31 cellular contexts compared by ENCODE assay signal in the genomic region with DNA sequence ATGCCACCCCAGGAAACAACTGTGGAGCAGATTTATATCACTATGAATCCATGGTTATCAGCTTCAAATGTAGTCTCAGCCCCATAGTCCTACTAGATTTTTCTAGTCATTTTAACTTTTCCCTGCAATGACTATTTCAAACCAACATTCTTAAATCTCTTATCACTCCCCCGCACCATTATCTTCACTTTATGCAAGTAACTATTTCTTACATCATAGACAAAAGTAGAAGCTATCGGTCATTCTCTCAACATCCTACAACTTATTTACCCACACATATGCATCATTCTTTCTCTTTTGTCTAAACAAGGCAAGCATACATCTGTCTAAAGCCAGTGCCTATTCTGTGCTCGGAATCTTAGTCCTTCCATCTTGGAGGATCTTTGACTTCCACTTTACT. TPM values are rescaled to one million over a fixed set of nuclear protein-coding genes. Genes with fewer than 3 reads are reported as not detected.
"Had no signal": no experiment of that assay in that cellular context is flagged by ENCODE, and none has a peak within 500 bp of the region (broad histone marks: within the 10 kb centered on the region; RNA-seq: fewer than 3 reads in every experiment).

No MANE protein-coding gene starts in this region.

- H3K27ac Mint-ChIP-seq: dendritic cell treated with granulocyte-macrophage colony-stimulating factor and Interleukin-4, amounts not matched to agents 40 ng/mL and 50 ng/mL, for 4 days; effector memory CD8-positive, alpha-beta T cell; endodermal cell; mesothelial cell of epicardium; naive B cell had no signal

- DNase-seq: colonic mucosa; cortex of kidney; effector CD8-positive, alpha-beta T cell; effector memory CD8-positive, alpha-beta T cell; endodermal cell; erythroblast; esophagus squamous epithelium; foreskin keratinocyte; glutamatergic neuron; head of caudate nucleus; heart right ventricle; hippocampal formation; left cardiac atrium; left lung; left ventricle myocardium superior; lower lobe of right lung; mesenchymal stem cell; mucosa of descending colon; naive B cell had no signal

- H3K4me3 ChIP-seq: colonic mucosa, esophagus squamous epithelium, gastroesophageal sphincter, heart right ventricle, left lung, lower lobe of right lung, mucosa of descending colon had no signal

- H3K36me3 ChIP-seq: colonic mucosa had no signal

- H3K27me3 Mint-ChIP-seq: dendritic cell treated with granulocyte-macrophage colony-stimulating factor and Interleukin-4, amounts not matched to agents 40 ng/mL and 50 ng/mL, for 4 days; effector memory CD8-positive, alpha-beta T cell; naive B cell had no signal

- H3K4me3 Mint-ChIP-seq: dendritic cell treated with granulocyte-macrophage colony-stimulating factor and Interleukin-4, amounts not matched to agents 40 ng/mL and 50 ng/mL, for 4 days; effector memory CD8-positive, alpha-beta T cell; endodermal cell; mesothelial cell of epicardium; naive B cell had no signal

- ATAC-seq: effector memory CD8-positive, alpha-beta T cell; esophagus mucosa; foreskin keratinocyte; gastroesophageal sphincter; heart right ventricle; left cardiac atrium; left lung; left ventricle myocardium superior; lower lobe of right lung; mucosa of descending colon had no signal

- H3K27me3 ChIP-seq: colonic mucosa, esophagus squamous epithelium, foreskin keratinocyte, gastroesophageal sphincter, heart right ventricle, left lung had no signal

- FAIRE-seq: endometrium, frontal cortex, islet of Langerhans, keratinocyte had no signal

- H3K9me3 Mint-ChIP-seq: dendritic cell treated with granulocyte-macrophage colony-stimulating factor and Interleukin-4, amounts not matched to agents 40 ng/mL and 50 ng/mL, for 4 days; effector memory CD8-positive, alpha-beta T cell; endodermal cell; mesothelial cell of epicardium; naive B cell had no signal

- H3K27ac ChIP-seq: colonic mucosa, epithelial cell of prostate, esophagus squamous epithelium, foreskin keratinocyte, gastroesophageal sphincter, heart right ventricle, left lung, lower lobe of right lung had no signal

- H3K9me3 ChIP-seq: colonic mucosa, esophagus squamous epithelium, gastroesophageal sphincter, heart right ventricle, left lung, lower lobe of right lung, mucosa of descending colon had no signal

RNA-seq across cellular contexts. Expression of a gene that starts 44.9 kb away (rescaled TPM):
- total RNA-seq: fibroblast of villous mesenchyme, left ventricle myocardium superior, lung microvascular endothelial cell, myocyte had no signal
